ENCODE assay signal across 3 cellular contexts in genomic region chr11:19753451-19754041, GRCh38.
TF ChIP-seq lines count a peak whose summit lies in the region.

No MANE protein-coding gene starts in this region.

TF ChIP-seq in IMR-90, 13 proteins besides CTCF, POLR2A, EP300 and RAD21:
- TF ChIP-seq USF2 (IDR thresholded peaks at IDR 0.05; ENCODE audit: low read depth, low read length), result no peak
- TF ChIP-seq BHLHE40 (IDR thresholded peaks at IDR 0.05; ENCODE audit: low read depth, low read length), result no peak
- TF ChIP-seq SMC3 (IDR thresholded peaks at IDR 0.05; ENCODE audit: low read depth, low read length), result no peak
- TF ChIP-seq NFE2L2 (IDR thresholded peaks at IDR 0.05; ENCODE audit: low read depth, low read length), result no peak
- TF ChIP-seq MXI1 (IDR thresholded peaks at IDR 0.05; ENCODE audit: borderline replicate concordance, low read depth, low read length), result no peak
- no peak for TF ChIP-seq ELK1 (IDR thresholded peaks at IDR 0.05; ENCODE audit: borderline replicate concordance, low read depth, low read length)
- no peak for TF ChIP-seq CHD1 (IDR thresholded peaks at IDR 0.05; ENCODE audit: low read depth, low read length)
- TF ChIP-seq RCOR1 (IDR thresholded peaks at IDR 0.05; ENCODE audit: insufficient replicate concordance, low read length), result no peak
- no peak for TF ChIP-seq RFX5 (IDR thresholded peaks at IDR 0.05; ENCODE audit: low read depth, low read length)
- no peak for TF ChIP-seq FOS (IDR thresholded peaks at IDR 0.05; ENCODE audit: low read depth, low read length)
- no peak for TF ChIP-seq MAFK (IDR thresholded peaks at IDR 0.05; ENCODE audit: low read depth, low read length)
- TF ChIP-seq MAZ (IDR thresholded peaks at IDR 0.05; ENCODE audit: borderline replicate concordance, low read depth, low read length), result no peak
- TF ChIP-seq CEBPB (IDR thresholded peaks at IDR 0.05; ENCODE audit: low read depth, low read length), result no peak

TF ChIP-seq in WTC11, 78 proteins besides CTCF, POLR2A, EP300 and RAD21:
- no peak for TF ChIP-seq USF2 (CRISPR knock-in tag; IDR thresholded peaks at IDR 0.05)
- no peak for TF ChIP-seq ZNF512 (CRISPR knock-in tag; IDR thresholded peaks at IDR 0.05; ENCODE audit: borderline replicate concordance)
- TF ChIP-seq JUN (CRISPR knock-in tag; IDR thresholded peaks at IDR 0.05), result no peak
- no peak for TF ChIP-seq ATF6 (CRISPR knock-in tag; IDR thresholded peaks at IDR 0.05)
- TF ChIP-seq NR1H2 (CRISPR knock-in tag; IDR thresholded peaks at IDR 0.05), result no peak
- no peak for TF ChIP-seq RORB (CRISPR knock-in tag; IDR thresholded peaks at IDR 0.05)
- no peak for TF ChIP-seq ZNF317 (CRISPR knock-in tag; IDR thresholded peaks at IDR 0.05; ENCODE audit: borderline replicate concordance, low read depth)
- TF ChIP-seq SMAD4 (CRISPR knock-in tag; IDR thresholded peaks at IDR 0.05), result no peak
- TF ChIP-seq CDX4 (CRISPR knock-in tag; IDR thresholded peaks at IDR 0.05; ENCODE audit: borderline replicate concordance), result no peak
- TF ChIP-seq ZNF138 (CRISPR knock-in tag; conservative IDR thresholded peaks at IDR 0.05), result no peak

TF ChIP-seq in HepG2, 621 proteins besides CTCF, POLR2A, EP300 and RAD21:
- TF ChIP-seq DMTF1 (CRISPR knock-in tag; IDR thresholded peaks at IDR 0.05) (no peak), KDM6A (CRISPR knock-in tag; IDR thresholded peaks at IDR 0.05; ENCODE audit: low read depth) (no peak), HNRNPLL (IDR thresholded peaks at IDR 0.05; ENCODE audit: low read depth, low read length, poor library complexity, severe bottlenecking) (no peak), THRA (CRISPR knock-in tag; IDR thresholded peaks at IDR 0.05; ENCODE audit: borderline replicate concordance) (no peak), ZNF768 (CRISPR knock-in tag; IDR thresholded peaks at IDR 0.05) (no peak), CENPX (CRISPR knock-in tag; IDR thresholded peaks at IDR 0.05) (no peak), ZNF441 (CRISPR knock-in tag; IDR thresholded peaks at IDR 0.05; ENCODE audit: borderline replicate concordance) (no peak), JDP2 (CRISPR knock-in tag; IDR thresholded peaks at IDR 0.05; ENCODE audit: borderline replicate concordance) (no peak), ZNF224 (CRISPR knock-in tag; IDR thresholded peaks at IDR 0.05) (no peak), SRF (IDR thresholded peaks at IDR 0.05; ENCODE audit: low read depth, low read length) (no peak), ZNF44 (CRISPR knock-in tag; IDR thresholded peaks at IDR 0.05) (no peak), GFI1 (CRISPR knock-in tag; IDR thresholded peaks at IDR 0.05; ENCODE audit: borderline replicate concordance) (no peak), HMG20A (CRISPR knock-in tag; IDR thresholded peaks at IDR 0.05; ENCODE audit: borderline replicate concordance) (no peak), ZNF879 (CRISPR knock-in tag; IDR thresholded peaks at IDR 0.05) (no peak), DNMT3B (CRISPR knock-in tag; conservative IDR thresholded peaks at IDR 0.05) (no peak), CC2D1A (CRISPR knock-in tag; IDR thresholded peaks at IDR 0.05) (no peak)
